8 cellular contexts compared by ENCODE assay signal in genomic region chr15:56243117-56243773, GRCh38. TPM values are rescaled to one million over a fixed set of nuclear protein-coding genes. Genes with fewer than 3 reads are reported as not detected.
DNase-seq lines count a peak whose midpoint lies in the region; ATAC-seq, FAIRE-seq and TF ChIP-seq lines count a peak whose summit lies in the region.

No MANE protein-coding gene starts in this region.

- H3K4me3 ChIP-seq in heart left ventricle (peak overlapping the region; percentile 70 to 96 (median 79)), pancreas (peak overlapping the region; percentile 45 to 78 (median 60))

- no peak for TF ChIP-seq CTCF in heart left ventricle (IDR thresholded peaks at IDR 0.05)
- TF ChIP-seq CTCF in pancreas (IDR thresholded peaks at IDR 0.05) = no peak

- H3K27ac Mint-ChIP-seq in activated naive CD8-positive, alpha-beta T cell treated with anti-CD3 and anti-CD28 coated beads for 36 hours = peak overlapping the region; percentile 89

- WGBS in heart left ventricle, 4 donors = 0 to 2% (median 1%) methylated on average over 25 to 39 of the region's 39 CpGs
- WGBS in pancreas, 2 donors = 1 to 2% methylated on average over 20 to 39 of the region's 39 CpGs

- H3K4me1 Mint-ChIP-seq in activated naive CD8-positive, alpha-beta T cell treated with anti-CD3 and anti-CD28 coated beads for 36 hours = peaks cover 33% of the 10 kb centered on the region

- H3K27me3 ChIP-seq in heart left ventricle (no peaks in the 10 kb centered on the region), pancreas (no peaks in the 10 kb centered on the region)

- H3K27ac ChIP-seq in heart left ventricle = peak overlapping the region; percentile 85 to 94 (median 90)
- H3K27ac ChIP-seq in pancreas = peak overlapping the region; percentile 66 to 87 (median 77)

- no peaks in the 10 kb centered on the region for H3K27me3 Mint-ChIP-seq in activated naive CD8-positive, alpha-beta T cell treated with anti-CD3 and anti-CD28 coated beads for 36 hours

- intact Hi-C loops in heart left ventricle (cut with DNase I) = loop anchor here in 8 of 10 donors (5.0 to 10.0 kb wide), 8 partner anchors 138 to 1046 kb away; partner anchors contain the start of genes NEDD4 (in 5 of the 8) and RSL24D1 (in 1 of the 8)
- intact Hi-C loops in pancreas (cut with DNase I) = no loop called here

- ATAC-seq in HG03565 (IDR thresholded peaks at IDR 0.05; ENCODE audit: unreplicated experiment) (peak; percentile 2), heart left ventricle (peak in 3 of 4 donors; percentile 19 to 49 (median 20)), pancreas (peak in 3 of 4 donors; percentile 20 to 33 (median 24))

- peaks cover 15% of the 10 kb centered on the region for H3K36me3 Mint-ChIP-seq in activated naive CD8-positive, alpha-beta T cell treated with anti-CD3 and anti-CD28 coated beads for 36 hours

- H3K4me3 Mint-ChIP-seq in activated naive CD8-positive, alpha-beta T cell treated with anti-CD3 and anti-CD28 coated beads for 36 hours = peak overlapping the region; percentile 96

- peaks cover 0 to 49% (median 25%) of the 10 kb centered on the region in 12 donors for H3K4me1 ChIP-seq in heart left ventricle
- H3K4me1 ChIP-seq in pancreas = peaks cover 14 to 19% (median 18%) of the 10 kb centered on the region in 3 donors

- peak in 2 of 3 experiments; percentile 94 for DNase-seq in NCI-H1417 (lab: John Stamatoyannopoulos, UW)
- DNase-seq in NCI-H1417 treated with DMSO at 0.1 percent for 48 hours (lab: John Stamatoyannopoulos, UW) = no peak
- peak; percentile 67 for DNase-seq in RKO (ENCODE audit: low spot score)
- DNase-seq in activated naive CD8-positive, alpha-beta T cell treated with anti-CD3 and anti-CD28 coated beads for 36 hours = peak; percentile 47
- peak; percentile 51 to 68 (median 53) for DNase-seq in heart left ventricle
- DNase-seq in pancreas = peak; percentile 31 to 78 (median 58)
- DNase-seq in urothelium cell line (ENCODE audit: low spot score) = peak; percentile 52

- no peak for TF ChIP-seq POLR2A in heart left ventricle (IDR thresholded peaks at IDR 0.05)

- H3K9me3 Mint-ChIP-seq in activated naive CD8-positive, alpha-beta T cell treated with anti-CD3 and anti-CD28 coated beads for 36 hours = no peaks in the 10 kb centered on the region

- no peaks in the 10 kb centered on the region for H3K9me3 ChIP-seq in heart left ventricle
- no peaks in the 10 kb centered on the region for H3K9me3 ChIP-seq in pancreas

- H3K36me3 ChIP-seq in heart left ventricle (no peaks in the 10 kb centered on the region), pancreas (no peaks in the 10 kb centered on the region)

- no peak for FAIRE-seq in pancreas (lab: Jason Lieb, UNC)
- no peak for FAIRE-seq in urothelium cell line (lab: Jason Lieb, UNC)

RNA-seq across cellular contexts. Expression of gene RFX7, which starts 0.4 kb away (rescaled TPM):
- total RNA-seq in activated naive CD8-positive, alpha-beta T cell treated with anti-CD3 and anti-CD28 coated beads for 36 hours = 10 to 100 TPM; 28.6 to 30.5 TPM
- total RNA-seq in heart left ventricle (10 to 100 TPM in 4 of 9 donors, 1 to 10 TPM in 5; 6.0 to 15.2 (median 8.2) TPM), pancreas (10 to 100 TPM in 1 of 6 donors, 1 to 10 TPM in 5; 4.7 to 12.4 (median 6.4) TPM)
- polyA plus RNA-seq in heart left ventricle (1 to 10 TPM in 1 of 2 donors, under 1 TPM in 1; 0.91 to 2.1 TPM), pancreas (1 to 10 TPM; 1.3 to 2.1 TPM)

Comparison
In these comparisons a context has a peak if more than half of its experiments do, and no peak if none do; other contexts are left out.
1. intact Hi-C loops: an anchor here in heart left ventricle (5.0 to 10.0 kb wide); none called in pancreas.